Comparison of ENCODE assay signal across 14 cellular contexts in the genomic region with DNA sequence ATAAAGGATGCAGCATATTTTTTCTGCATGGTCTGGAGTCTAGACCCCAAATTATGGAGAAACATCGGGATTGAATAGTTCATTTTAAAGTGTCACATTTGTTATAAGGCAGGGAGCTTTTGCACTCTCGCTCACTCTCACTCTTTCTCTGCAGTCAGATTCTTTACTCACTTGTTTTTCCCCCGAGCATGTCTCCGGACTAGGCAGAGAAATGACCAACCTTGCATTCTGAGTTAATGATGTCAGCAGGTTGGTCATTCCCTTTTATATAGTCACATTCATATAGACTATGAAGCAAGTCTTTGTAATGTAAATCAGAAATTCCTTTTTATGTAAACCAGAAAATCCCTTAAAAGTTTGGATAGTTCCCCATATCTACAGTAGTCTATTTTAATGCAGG. TPM values are rescaled to one million over a fixed set of nuclear protein-coding genes. Genes with fewer than 3 reads are reported as not detected.
A peak's percentile ranks its signal among the peaks of the same experiment; 100 is the strongest.
DNase-seq lines count a peak whose midpoint lies in the region; ATAC-seq and TF ChIP-seq lines count a peak whose summit lies in the region.
"Had no signal": no experiment of that assay in that cellular context is flagged by ENCODE, and none has a peak within 500 bp of the region (broad histone marks: within the 10 kb centered on the region; RNA-seq: fewer than 3 reads in every experiment).

No MANE protein-coding gene starts in this region.

- no peaks in the 10 kb centered on the region for H3K27me3 Mint-ChIP-seq in GM23338 (ENCODE audit: insufficient read depth, low read depth, poor library complexity)
- H3K27me3 Mint-ChIP-seq in activated CD8-positive, alpha-beta memory T cell treated with anti-CD3 and anti-CD28 coated beads, Interleukin-2, amount 10 ng/mL, durations not matched to agents 7 days and 5 days, result no peaks in the 10 kb centered on the region
- H3K27me3 Mint-ChIP-seq: activated CD4-positive, alpha-beta T cell treated with anti-CD3 and anti-CD28 coated beads for 36 hours had no signal

- H3K79me2 ChIP-seq in GM23338 (replicated peaks; ENCODE audit: insufficient read depth), result peaks cover 47% of the 10 kb centered on the region

- TF ChIP-seq CTCF in GM23338 (conservative IDR thresholded peaks at IDR 0.05; ENCODE audit: low read depth in 2 of 2), result no peak

- H2AFZ ChIP-seq in GM23338, result no peak overlapping the region

- peaks cover 44% of the 10 kb centered on the region for H3K4me1 Mint-ChIP-seq in GM23338
- H3K4me1 Mint-ChIP-seq in activated CD8-positive, alpha-beta memory T cell treated with anti-CD3 and anti-CD28 coated beads, Interleukin-2, amount 10 ng/mL, durations not matched to agents 7 days and 5 days, result peaks cover 60% of the 10 kb centered on the region

- no peak overlapping the region for H3K27ac ChIP-seq in GM23338 (ENCODE audit: low read depth)
- peak overlapping the region; percentile 4 for H3K27ac ChIP-seq in epithelial cell of prostate
- H3K27ac ChIP-seq: sigmoid colon had no signal

- peaks cover 17% of the 10 kb centered on the region; the same call in 1 of the 2 replicates for H4K20me1 ChIP-seq in GM23338 (replicated peaks; ENCODE audit: insufficient read depth)

- H3K36me3 ChIP-seq in GM23338 (ENCODE audit: insufficient read depth) (no peaks in the 10 kb centered on the region), H7 (replicated peaks; ENCODE audit: control insufficient read depth, insufficient read depth, low read length) (no peaks in the 10 kb centered on the region)
- H3K36me3 ChIP-seq: sigmoid colon had no signal

- no peak overlapping the region for H3K4me3 ChIP-seq in GM23338
- peak overlapping the region; percentile 1 for H3K4me3 ChIP-seq in skeletal muscle cell (ENCODE audit: low read depth, low read length)
- H3K4me3 ChIP-seq in H7 (ENCODE audit: insufficient read depth, low read depth, low read length), result no peak overlapping the region
- H3K4me3 ChIP-seq: sigmoid colon had no signal

- CTCF ChIA-PET in activated CD8-positive, alpha-beta memory T cell treated with anti-CD3 and anti-CD28 coated beads, Interleukin-2, amount 10 ng/mL, durations not matched to agents 7 days and 5 days (lab: Charles Lee), result no interaction called here

- H3K9me3 Mint-ChIP-seq in GM23338, result no peaks in the 10 kb centered on the region
- peaks cover 10% of the 10 kb centered on the region for H3K9me3 Mint-ChIP-seq in activated CD8-positive, alpha-beta memory T cell treated with anti-CD3 and anti-CD28 coated beads, Interleukin-2, amount 10 ng/mL, durations not matched to agents 7 days and 5 days (ENCODE audit: low read depth)

- H3K4me3 Mint-ChIP-seq in GM23338, result no peak overlapping the region
- H3K4me3 Mint-ChIP-seq in activated CD8-positive, alpha-beta memory T cell treated with anti-CD3 and anti-CD28 coated beads, Interleukin-2, amount 10 ng/mL, durations not matched to agents 7 days and 5 days, result no peak overlapping the region
- H3K4me3 Mint-ChIP-seq: activated CD4-positive, alpha-beta T cell treated with anti-CD3 and anti-CD28 coated beads for 36 hours had no signal

- no peaks in the 10 kb centered on the region for H3K9me2 ChIP-seq in GM23338 (ENCODE audit: insufficient read depth)

- H3K4me2 ChIP-seq in GM23338, result 0 out of 2 replicates have a peak overlapping the region, but pooled peaks have one; percentile 7

- H3K27me3 ChIP-seq in GM23338 (ENCODE audit: insufficient read depth) (peaks cover 8% of the 10 kb centered on the region), H7 (ENCODE audit: control insufficient read depth, insufficient read depth, low read length) (peaks cover 13% of the 10 kb centered on the region)

- DNase-seq in GM23338 (ENCODE audit: low spot score) (no peak), RPMI7951 (ENCODE audit: low read depth) (peak; percentile 27), epithelial cell of prostate (ENCODE audit: low read depth, low spot score) (no peak), skeletal muscle cell (ENCODE audit: low read depth) (no peak), nucleus accumbens (lab: John Stamatoyannopoulos, UW) (no peak), H7 (no peak)
- DNase-seq in activated CD8-positive, alpha-beta memory T cell treated with anti-CD3 and anti-CD28 coated beads, Interleukin-2, amount 10 ng/mL, durations not matched to agents 7 days and 5 days, result no peak
- DNase-seq: activated CD4-positive, alpha-beta T cell treated with anti-CD3 and anti-CD28 coated beads for 36 hours; central memory CD4-positive, alpha-beta T cell; islet precursor cell; NCI-H1930; NK-92 treated with Interleukin-12 subunit alpha and Interleukin-12 subunit beta, amount 100 ng/mL, for 24 hours; sigmoid colon had no signal

- no peaks in the 10 kb centered on the region for H3K36me3 Mint-ChIP-seq in GM23338 (ENCODE audit: low read depth)
- peaks cover 65% of the 10 kb centered on the region for H3K36me3 Mint-ChIP-seq in activated CD8-positive, alpha-beta memory T cell treated with anti-CD3 and anti-CD28 coated beads, Interleukin-2, amount 10 ng/mL, durations not matched to agents 7 days and 5 days

- H3K27ac Mint-ChIP-seq in GM23338, result no peak overlapping the region
- no peak overlapping the region for H3K27ac Mint-ChIP-seq in activated CD8-positive, alpha-beta memory T cell treated with anti-CD3 and anti-CD28 coated beads, Interleukin-2, amount 10 ng/mL, durations not matched to agents 7 days and 5 days
- H3K27ac Mint-ChIP-seq: activated CD4-positive, alpha-beta T cell treated with anti-CD3 and anti-CD28 coated beads for 36 hours had no signal

- H3F3A ChIP-seq in GM23338 (replicated peaks; ENCODE audit: low read depth), result no peaks in the 10 kb centered on the region

- ATAC-seq in GM23338, result no peak
- ATAC-seq in GM18511 (IDR thresholded peaks at IDR 0.05; ENCODE audit: unreplicated experiment), result no peak
- ATAC-seq in activated CD8-positive, alpha-beta memory T cell treated with anti-CD3 and anti-CD28 coated beads, Interleukin-2, amount 10 ng/mL, durations not matched to agents 7 days and 5 days, result no peak
- ATAC-seq: activated CD4-positive, alpha-beta T cell treated with anti-CD3 and anti-CD28 coated beads for 36 hours had no signal

- H3K4me1 ChIP-seq in GM23338 (ENCODE audit: insufficient read depth), result peaks cover 46% of the 10 kb centered on the region

TF ChIP-seq in GM23338, 12 proteins besides CTCF, POLR2A, EP300 and RAD21 (continues in another document):
- TF ChIP-seq, protein P1, sequence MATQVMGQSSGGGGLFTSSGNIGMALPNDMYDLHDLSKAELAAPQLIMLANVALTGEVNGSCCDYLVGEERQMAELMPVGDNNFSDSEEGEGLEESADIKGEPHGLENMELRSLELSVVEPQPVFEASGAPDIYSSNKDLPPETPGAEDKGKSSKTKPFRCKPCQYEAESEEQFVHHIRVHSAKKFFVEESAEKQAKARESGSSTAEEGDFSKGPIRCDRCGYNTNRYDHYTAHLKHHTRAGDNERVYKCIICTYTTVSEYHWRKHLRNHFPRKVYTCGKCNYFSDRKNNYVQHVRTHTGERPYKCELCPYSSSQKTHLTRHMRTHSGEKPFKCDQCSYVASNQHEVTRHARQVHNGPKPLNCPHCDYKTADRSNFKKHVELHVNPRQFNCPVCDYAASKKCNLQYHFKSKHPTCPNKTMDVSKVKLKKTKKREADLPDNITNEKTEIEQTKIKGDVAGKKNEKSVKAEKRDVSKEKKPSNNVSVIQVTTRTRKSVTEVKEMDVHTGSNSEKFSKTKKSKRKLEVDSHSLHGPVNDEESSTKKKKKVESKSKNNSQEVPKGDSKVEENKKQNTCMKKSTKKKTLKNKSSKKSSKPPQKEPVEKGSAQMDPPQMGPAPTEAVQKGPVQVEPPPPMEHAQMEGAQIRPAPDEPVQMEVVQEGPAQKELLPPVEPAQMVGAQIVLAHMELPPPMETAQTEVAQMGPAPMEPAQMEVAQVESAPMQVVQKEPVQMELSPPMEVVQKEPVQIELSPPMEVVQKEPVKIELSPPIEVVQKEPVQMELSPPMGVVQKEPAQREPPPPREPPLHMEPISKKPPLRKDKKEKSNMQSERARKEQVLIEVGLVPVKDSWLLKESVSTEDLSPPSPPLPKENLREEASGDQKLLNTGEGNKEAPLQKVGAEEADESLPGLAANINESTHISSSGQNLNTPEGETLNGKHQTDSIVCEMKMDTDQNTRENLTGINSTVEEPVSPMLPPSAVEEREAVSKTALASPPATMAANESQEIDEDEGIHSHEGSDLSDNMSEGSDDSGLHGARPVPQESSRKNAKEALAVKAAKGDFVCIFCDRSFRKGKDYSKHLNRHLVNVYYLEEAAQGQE (IDR thresholded peaks at IDR 0.05; ENCODE audit: unreplicated experiment), result no peak
- TF ChIP-seq NANOG (IDR thresholded peaks at IDR 0.05; ENCODE audit: borderline replicate concordance), result no peak
- no peak for TF ChIP-seq POLR2AphosphoS5 (IDR thresholded peaks at IDR 0.05; ENCODE audit: low read depth)
- no peak for TF ChIP-seq STAT1 (IDR thresholded peaks at IDR 0.05; ENCODE audit: unreplicated experiment)
- TF ChIP-seq EZH2 (IDR thresholded peaks at IDR 0.05; ENCODE audit: low read depth, unreplicated experiment), result no peak
- TF ChIP-seq ZNF331 (CRISPR knock-in tag; IDR thresholded peaks at IDR 0.05; ENCODE audit: low read depth), result no peak
- TF ChIP-seq ZNF114 (CRISPR knock-in tag; IDR thresholded peaks at IDR 0.05), result no peak
- TF ChIP-seq CREB1 (CRISPR knock-in tag; IDR thresholded peaks at IDR 0.05; ENCODE audit: low read depth), result no peak
- no peak for TF ChIP-seq EZH2phosphoT487 (IDR thresholded peaks at IDR 0.05; ENCODE audit: unreplicated experiment)
- TF ChIP-seq JUNB (IDR thresholded peaks at IDR 0.05; ENCODE audit: unreplicated experiment), result no peak

RNA-seq across cellular contexts. Expression of a gene that starts 4.1 kb away (rescaled TPM):
- 35.1 and 43.9 TPM in 2 replicates for total RNA-seq in GM23338 (2014; rRNA removed; shearing (Covaris generic))
- 69.8 and 73.5 TPM in 2 replicates for polyA plus RNA-seq in GM23338 (2016; fragmentation: Nextera tagmentation; extraction: Ambion mirVana)
- total RNA-seq in RPMI7951 (2014; rRNA removed; shearing (Covaris generic)), result 225 and 267 TPM in 2 replicates
- total RNA-seq in H7 (2014; rRNA removed; shearing (Covaris generic)), result 7.7 and 8.9 TPM in 2 replicates
- total RNA-seq in activated CD8-positive, alpha-beta memory T cell treated with anti-CD3 and anti-CD28 coated beads, Interleukin-2, amount 10 ng/mL, durations not matched to agents 7 days and 5 days, result 100 to 1,000 TPM; 277 to 318 TPM
